Comparison of ENCODE assay signal across 14 cellular contexts in the genomic region with DNA sequence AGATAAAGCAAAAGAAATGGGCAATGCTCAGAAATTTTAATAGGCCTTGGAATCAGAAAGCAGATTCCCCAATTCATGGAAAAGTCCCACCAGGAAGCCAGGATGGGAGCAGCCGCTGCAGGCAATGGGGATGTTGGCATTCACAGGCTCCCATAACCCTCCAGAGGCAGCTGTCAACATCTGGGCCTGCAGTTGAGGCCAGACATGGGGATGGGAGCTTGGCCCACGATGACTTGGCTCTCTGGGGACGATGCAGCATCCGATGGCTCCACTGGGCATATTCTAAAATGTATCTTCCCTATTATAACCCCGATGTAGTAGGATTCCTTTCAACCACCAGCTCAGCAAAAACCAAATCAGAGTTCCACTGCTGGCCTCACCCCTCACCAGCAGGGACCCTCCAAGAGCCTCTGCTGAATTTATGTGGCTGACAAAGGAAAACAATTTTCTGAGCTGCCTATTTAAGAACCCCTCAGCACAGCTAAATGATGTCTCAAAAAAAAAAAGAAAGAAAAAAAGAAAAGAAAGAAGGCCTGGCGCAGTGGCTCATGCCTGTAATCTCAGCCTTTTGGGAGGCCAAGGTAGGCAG. TPM values are rescaled to one million over a fixed set of nuclear protein-coding genes. Genes with fewer than 3 reads are reported as not detected.
DNase-seq lines count a peak whose midpoint lies in the region; ATAC-seq and TF ChIP-seq lines count a peak whose summit lies in the region.
"Had no signal": no experiment of that assay in that cellular context is flagged by ENCODE, and none has a peak within 500 bp of the region (broad histone marks: within the 10 kb centered on the region; RNA-seq: fewer than 3 reads in every experiment).

No MANE protein-coding gene starts in this region.

- H3K27me3 ChIP-seq in SK-N-SH (ENCODE audit: insufficient read depth), result no peaks in the 10 kb centered on the region
- no peaks in the 10 kb centered on the region for H3K27me3 ChIP-seq in breast epithelium
- H3K27me3 ChIP-seq in iPS-18a (ENCODE audit: control insufficient read depth, insufficient read depth, low read length), result no peaks in the 10 kb centered on the region
- peaks cover 1% of the 10 kb centered on the region for H3K27me3 ChIP-seq in upper lobe of right lung

- H2AFZ ChIP-seq in SK-N-SH (ENCODE audit: low read depth), result no peak overlapping the region

- TF ChIP-seq POLR2A in breast epithelium (IDR thresholded peaks at IDR 0.05), result no peak

- POLR2A ChIA-PET in SK-N-SH (lab: Yijun Ruan, JAX), result interaction anchor here (1.1 kb wide), 1 partner anchor 143 kb away, joined by 4 read pairs; no protein-coding TSS in a partner anchor
- POLR2A ChIA-PET in activated CD8-positive, alpha-beta T cell treated with anti-CD3 and anti-CD28 coated beads, Interleukin-2, amount 10 ng/mL, durations not matched to agents 7 days and 5 days (lab: Charles Lee), result no interaction called here

- peak overlapping the region; percentile 61; the same call in 1 of the 2 replicates for H3K4me2 ChIP-seq in SK-N-SH

- intact Hi-C loops in breast epithelium (cut with DNase I; ENCODE audit: low total_unique reads), result no loop called here
- intact Hi-C loops in upper lobe of right lung (cut with DNase I), result no loop called here

- no peaks in the 10 kb centered on the region for H3K9me3 Mint-ChIP-seq in activated CD8-positive, alpha-beta T cell treated with anti-CD3 and anti-CD28 coated beads, Interleukin-2, amount 10 ng/mL, durations not matched to agents 7 days and 5 days (ENCODE audit: insufficient read depth)

- no peaks in the 10 kb centered on the region for H3K9me3 ChIP-seq in SK-N-SH
- H3K9me3 ChIP-seq in breast epithelium, result no peaks in the 10 kb centered on the region
- no peaks in the 10 kb centered on the region for H3K9me3 ChIP-seq in iPS-18a (ENCODE audit: control insufficient read depth, low read depth, low read length)
- H3K9me3 ChIP-seq in upper lobe of right lung, result no peaks in the 10 kb centered on the region
- H3K9me3 ChIP-seq: esophagus squamous epithelium had no signal

- CTCF ChIA-PET in SK-N-SH (lab: Yijun Ruan, JAX), result interaction anchor here (0.6 to 1.6 kb wide), 8 partner anchors 29 to 306 kb away, joined by 3 to 8 read pairs (median 3); no protein-coding TSS in a partner anchor
- CTCF ChIA-PET in activated CD8-positive, alpha-beta T cell treated with anti-CD3 and anti-CD28 coated beads, Interleukin-2, amount 10 ng/mL, durations not matched to agents 7 days and 5 days (lab: Charles Lee), result interaction anchor here (1.1 kb wide), 2 partner anchors 115 to 338 kb away, joined by 3 read pairs; no protein-coding TSS in a partner anchor

- H4K20me1 ChIP-seq in SK-N-SH (ENCODE audit: insufficient read depth), result peaks cover 99% of the 10 kb centered on the region

- peak overlapping the region; percentile 67 to 80; a peak in 3 of 4 replicates for H3K27ac ChIP-seq in SK-N-SH (ENCODE audit: low read depth in 2 of 2, low read length in 1 of 2)
- H3K27ac ChIP-seq in breast epithelium, result peak overlapping the region; percentile 4 to 58
- no peak overlapping the region for H3K27ac ChIP-seq in iPS-18a (ENCODE audit: low read length)
- peak overlapping the region; percentile 30 for H3K27ac ChIP-seq in upper lobe of right lung
- H3K27ac ChIP-seq: 22Rv1 had no signal

- no peak overlapping the region for H3K4me3 Mint-ChIP-seq in activated CD8-positive, alpha-beta T cell treated with anti-CD3 and anti-CD28 coated beads, Interleukin-2, amount 10 ng/mL, durations not matched to agents 7 days and 5 days

- TF ChIP-seq CTCF in SK-N-SH (IDR thresholded peaks at IDR 0.05) (peak; percentile 41), breast epithelium (IDR thresholded peaks at IDR 0.05) (no peak), upper lobe of right lung (IDR thresholded peaks at IDR 0.05) (no peak)

- H3K4me1 ChIP-seq in SK-N-SH (ENCODE audit: control insufficient read depth in 1 of 2, insufficient read depth in 2 of 2, low read depth in 1 of 2, low read length in 1 of 2) (peaks cover 71 to 78% of the 10 kb centered on the region in 2 experiments), breast epithelium (peaks cover 0 to 17% of the 10 kb centered on the region in 2 donors), iPS-18a (ENCODE audit: control insufficient read depth, low read depth, low read length) (peaks cover 56% of the 10 kb centered on the region), upper lobe of right lung (peaks cover 86% of the 10 kb centered on the region)

- peaks cover 14% of the 10 kb centered on the region for H3K27me3 Mint-ChIP-seq in activated CD8-positive, alpha-beta T cell treated with anti-CD3 and anti-CD28 coated beads, Interleukin-2, amount 10 ng/mL, durations not matched to agents 7 days and 5 days (ENCODE audit: low read depth)

- H3K36me3 ChIP-seq in SK-N-SH (replicated peaks in 1 of 2; ENCODE audit: control insufficient read depth in 1 of 2, insufficient read depth in 2 of 2, low read length in 1 of 2) (peaks cover 33 to 41% of the 10 kb centered on the region in 2 experiments), breast epithelium (no peaks in the 10 kb centered on the region), iPS-18a (ENCODE audit: control insufficient read depth, low read depth, low read length) (peaks cover 53% of the 10 kb centered on the region), upper lobe of right lung (peaks cover 33% of the 10 kb centered on the region)

- DNase-seq in SK-N-SH (no peak), breast epithelium (ENCODE audit: low spot score in 2 of 2) (no peak), upper lobe of right lung (no peak), SW 1271 (lab: John Stamatoyannopoulos, UW) (no peak)
- no peak for DNase-seq in activated CD8-positive, alpha-beta T cell treated with anti-CD3 and anti-CD28 coated beads, Interleukin-2, amount 10 ng/mL, durations not matched to agents 7 days and 5 days
- DNase-seq: DMS53, esophagus squamous epithelium, kidney glomerular epithelial cell, NCI-H446 treated with DMSO at 0.1 percent for 48 hours, occipital lobe had no signal

- peaks cover 41% of the 10 kb centered on the region for H3K4me1 Mint-ChIP-seq in activated CD8-positive, alpha-beta T cell treated with anti-CD3 and anti-CD28 coated beads, Interleukin-2, amount 10 ng/mL, durations not matched to agents 7 days and 5 days (ENCODE audit: low read depth)

- H3F3A ChIP-seq in SK-N-SH (replicated peaks; ENCODE audit: insufficient read depth), result peaks cover 17% of the 10 kb centered on the region

- H3K27ac Mint-ChIP-seq in activated CD8-positive, alpha-beta T cell treated with anti-CD3 and anti-CD28 coated beads, Interleukin-2, amount 10 ng/mL, durations not matched to agents 7 days and 5 days, result no peak overlapping the region

- no peak for ATAC-seq in SK-N-SH treated with all-trans-retinoic acid at 6 μM for 48 hours
- ATAC-seq in upper lobe of right lung, result no peak
- no peak for ATAC-seq in activated CD8-positive, alpha-beta T cell treated with anti-CD3 and anti-CD28 coated beads, Interleukin-2, amount 10 ng/mL, durations not matched to agents 7 days and 5 days
- no peak for ATAC-seq in HG03469 (IDR thresholded peaks at IDR 0.05; ENCODE audit: unreplicated experiment)

- no peak for TF ChIP-seq EP300 in SK-N-SH (IDR thresholded peaks at IDR 0.05; ENCODE audit: borderline replicate concordance in 1 of 2, low read depth in 1 of 2, low read length in 1 of 2)

- H3K9me2 ChIP-seq in SK-N-SH, result no peaks in the 10 kb centered on the region

- H3K9ac ChIP-seq in SK-N-SH, result no peak overlapping the region
- H3K9ac ChIP-seq in iPS-18a (ENCODE audit: low read length), result no peak overlapping the region

- peak; percentile 28; the same call in 1 of the 2 replicates for TF ChIP-seq RAD21 in SK-N-SH (IDR thresholded peaks at IDR 0.05; ENCODE audit: low read length)

- peaks cover 100% of the 10 kb centered on the region for H3K79me2 ChIP-seq in SK-N-SH (ENCODE audit: insufficient read depth)

- no peak overlapping the region for H3K4me3 ChIP-seq in SK-N-SH (ENCODE audit: low read depth in 2 of 2, low read length in 1 of 2)
- H3K4me3 ChIP-seq in breast epithelium, result no peak overlapping the region
- H3K4me3 ChIP-seq in iPS-18a (ENCODE audit: low read length), result peak overlapping the region; percentile 6
- H3K4me3 ChIP-seq in upper lobe of right lung, result no peak overlapping the region
- H3K4me3 ChIP-seq: esophagus squamous epithelium had no signal

- WGBS in SK-N-SH (ENCODE audit: low lambda C conversion rate), result 89% methylated on average over 5 of the region's 6 CpGs

- H3K36me3 Mint-ChIP-seq in activated CD8-positive, alpha-beta T cell treated with anti-CD3 and anti-CD28 coated beads, Interleukin-2, amount 10 ng/mL, durations not matched to agents 7 days and 5 days (ENCODE audit: low read depth), result no peaks in the 10 kb centered on the region

TF ChIP-seq in SK-N-SH, 30 proteins besides CTCF, POLR2A, EP300 and RAD21:
- TF ChIP-seq, protein P1, sequence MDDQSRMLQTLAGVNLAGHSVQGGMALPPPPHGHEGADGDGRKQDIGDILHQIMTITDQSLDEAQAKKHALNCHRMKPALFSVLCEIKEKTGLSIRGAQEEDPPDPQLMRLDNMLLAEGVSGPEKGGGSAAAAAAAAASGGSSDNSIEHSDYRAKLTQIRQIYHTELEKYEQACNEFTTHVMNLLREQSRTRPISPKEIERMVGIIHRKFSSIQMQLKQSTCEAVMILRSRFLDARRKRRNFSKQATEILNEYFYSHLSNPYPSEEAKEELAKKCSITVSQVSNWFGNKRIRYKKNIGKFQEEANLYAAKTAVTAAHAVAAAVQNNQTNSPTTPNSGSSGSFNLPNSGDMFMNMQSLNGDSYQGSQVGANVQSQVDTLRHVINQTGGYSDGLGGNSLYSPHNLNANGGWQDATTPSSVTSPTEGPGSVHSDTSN (IDR thresholded peaks at IDR 0.05), result no peak

TF ChIP-seq in SK-N-SH treated with all-trans-retinoic acid at 6 μM for 48 hours, 23 proteins besides CTCF, POLR2A, EP300 and RAD21:
- TF ChIP-seq CSDC2 (CRISPR knock-in tag; IDR thresholded peaks at IDR 0.05) (no peak), BACH2 (CRISPR knock-in tag; IDR thresholded peaks at IDR 0.05; ENCODE audit: borderline replicate concordance) (no peak)

RNA-seq across cellular contexts. Expression of a gene that starts 7.1 kb away (rescaled TPM):
- polyA plus RNA-seq in SK-N-SH (2012; rRNA removed), result 12.2 and 18.0 TPM in 2 replicates
- polyA plus RNA-seq in SK-N-SH (2012; cell fraction: cytosol; rRNA removed), result 6.7 and 9.0 TPM in 2 replicates
- polyA plus RNA-seq in SK-N-SH (2012; cell fraction: nucleus; rRNA removed), result 49.5 and 71.0 TPM in 2 replicates
- 10 to 100 TPM; 13.0 to 18.0 (median 14.5) TPM for total RNA-seq in breast epithelium
- 89.8 TPM for total RNA-seq in upper lobe of right lung
- 1 to 10 TPM in 1 of 2 experiments, under 1 TPM in 1; 0.79 to 1.5 TPM for total RNA-seq in activated CD8-positive, alpha-beta T cell treated with anti-CD3 and anti-CD28 coated beads, Interleukin-2, amount 10 ng/mL, durations not matched to agents 7 days and 5 days

Comparison
In these comparisons a context has a peak if more than half of its experiments do, and no peak if none do; other contexts are left out.
1. RNA of a gene that starts 7.1 kb away (total RNA-seq): 89.8 TPM in upper lobe of right lung (single experiment) and 13.0 to 18.0 TPM in breast epithelium; 0.79 to 1.5 TPM in activated CD8-positive, alpha-beta T cell treated with anti-CD3 and anti-CD28 coated beads, Interleukin-2, amount 10 ng/mL, durations not matched to agents 7 days and 5 days; every median in the first group is over 4 times any median in the second.